In genomic region chr11:77473801-77474508, GRCh38 we compare ENCODE assay signal across 8 cellular contexts. TPM values are rescaled to one million over a fixed set of nuclear protein-coding genes. Genes with fewer than 3 reads are reported as not detected.
DNase-seq lines count a peak whose midpoint lies in the region; ATAC-seq, FAIRE-seq and TF ChIP-seq lines count a peak whose summit lies in the region.

Gene PAK1 (minus strand): TSS chr11:77474094. CDS start chr11:77392520, 81,574 bp downstream.

- peak within 1 kb of the TSS; percentile 96 to 100 (median 99) for H3K27ac Mint-ChIP-seq in CD4-positive, alpha-beta memory T cell

- CTCF ChIA-PET in CD4-positive, alpha-beta memory T cell (lab: Charles Lee; ENCODE audit: partially characterized antibody) = interaction anchor here (1.1 kb wide), 1 partner anchor 62 kb away, joined by 3 read pairs; no protein-coding TSS in a partner anchor
- CTCF ChIA-PET in endothelial cell of umbilical vein (lab: Charles Lee) = interaction anchor here (0.8 to 1.6 kb wide), 6 partner anchors 74 to 279 kb away, joined by 4 to 14 read pairs (median 6); no protein-coding TSS in a partner anchor

- peak within 1 kb of the TSS; percentile 98 for H2AFZ ChIP-seq in endothelial cell of umbilical vein (ENCODE audit: low read depth, low read length)

- H3K4me2 ChIP-seq in endothelial cell of umbilical vein (ENCODE audit: insufficient read depth, low read length) = peak within 1 kb of the TSS; percentile 66

- POLR2A ChIA-PET in CD4-positive, alpha-beta memory T cell (lab: Charles Lee; ENCODE audit: partially characterized antibody) = interaction anchor here (1.0 kb wide), 1 partner anchor 62 kb away, joined by 4 read pairs; no protein-coding TSS in a partner anchor
- POLR2A ChIA-PET in endothelial cell of umbilical vein (lab: Charles Lee) = no interaction called here

- peak; percentile 87 to 96 (median 89) for DNase-seq in CD4-positive, alpha-beta memory T cell
- DNase-seq in HS-27A (ENCODE audit: low read depth) (peak; percentile 77), NOMO-1 (lab: John Stamatoyannopoulos, UW; ENCODE audit: unreplicated experiment in 2 of 2) (peak; percentile 88), endothelial cell of umbilical vein (ENCODE audit: low read depth, low spot score) (peak; percentile 49), midbrain (lab: John Stamatoyannopoulos, UW) (peak; percentile 61)
- peak; percentile 92 for DNase-seq in activated CD8-positive, alpha-beta memory T cell treated with anti-CD3 and anti-CD28 coated beads, Interleukin-2, amount 50 U/mL, for 4 hours
- peak; percentile 80 to 83 for DNase-seq in stimulated activated CD8-positive, alpha-beta memory T cell treated with anti-CD3 and anti-CD28 coated beads, Interleukin-15, amount 100 ng/mL, for 4 hours (ENCODE audit: low read depth in 2 of 2)

- FAIRE-seq in endothelial cell of umbilical vein (lab: Jason Lieb, UNC) = peak; percentile 42

- no peaks in the 10 kb centered on the region for H4K20me1 ChIP-seq in endothelial cell of umbilical vein (replicated peaks; ENCODE audit: control insufficient read depth, extremely low read depth, insufficient read depth, low read length)

- H3K27me3 ChIP-seq in CD4-positive, alpha-beta memory T cell (ENCODE audit: insufficient read depth, low read length) = no peaks in the 10 kb centered on the region
- peaks cover 19 to 44% of the 10 kb centered on the region in 2 experiments for H3K27me3 ChIP-seq in endothelial cell of umbilical vein (ENCODE audit: control insufficient read depth in 2 of 2, insufficient read depth in 2 of 2, low read length in 2 of 2)

- peaks cover 0 to 5% (median 0%) of the 10 kb centered on the region in 8 donors for H3K9me3 Mint-ChIP-seq in CD4-positive, alpha-beta memory T cell

- H3K4me3 ChIP-seq in CD4-positive, alpha-beta memory T cell (ENCODE audit: low read length in 2 of 2) = peak within 1 kb of the TSS; percentile 42 to 49
- peak within 1 kb of the TSS; percentile 13 to 46 (median 23) for H3K4me3 ChIP-seq in endothelial cell of umbilical vein (replicated peaks in 1 of 3; ENCODE audit: insufficient read depth in 1 of 3, low read depth in 1 of 3, low read length in 3 of 3)

- peak in 1 of 2 donors; percentile 44 for TF ChIP-seq CTCF in endothelial cell of umbilical vein (IDR thresholded peaks at IDR 0.05; ENCODE audit: extremely low read depth in 1 of 2, insufficient read depth in 1 of 2, low read depth in 1 of 2, low read length in 2 of 2)

- no peak for TF ChIP-seq POLR2A in endothelial cell of umbilical vein (IDR thresholded peaks at IDR 0.05; ENCODE audit: low read depth, low read length)

- peak; percentile 67 for ATAC-seq in GM19463 (IDR thresholded peaks at IDR 0.05; ENCODE audit: unreplicated experiment)

- BruUV-seq in endothelial cell of umbilical vein (replicated peaks; lab: Mats Ljungman, UMichigan) = no TSS peak

- H3K79me2 ChIP-seq in endothelial cell of umbilical vein (ENCODE audit: control insufficient read depth, insufficient read depth, low read length) = no peaks in the 10 kb centered on the region

- H3K4me1 ChIP-seq in CD4-positive, alpha-beta memory T cell (ENCODE audit: insufficient read depth, low read length) = peaks cover 11% of the 10 kb centered on the region
- peaks cover 3% of the 10 kb centered on the region for H3K4me1 ChIP-seq in endothelial cell of umbilical vein (ENCODE audit: control insufficient read depth, extremely low read depth, insufficient read depth, low read length)

- intact Hi-C loops in CD4-positive, alpha-beta memory T cell (cut with micrococcal nuclease) = loop anchor here (2.0 to 10.0 kb wide), 4 partner anchors 63 to 521 kb away; partner anchors contain the start of genes CAPN5 and INTS4
- intact Hi-C loops in endothelial cell of umbilical vein (cut with micrococcal nuclease) = loop anchor here (1.0 to 10.0 kb wide), 4 partner anchors 67 to 279 kb away; no protein-coding TSS in a partner anchor

- peak within 1 kb of the TSS; percentile 49 for H3K27ac ChIP-seq in CD4-positive, alpha-beta memory T cell (ENCODE audit: low read depth, low read length)
- H3K27ac ChIP-seq in endothelial cell of umbilical vein (ENCODE audit: insufficient read depth, low read depth, low read length) = no peak within 1 kb of the TSS

- H3K36me3 Mint-ChIP-seq in CD4-positive, alpha-beta memory T cell = peaks cover 0 to 4% of the 10 kb centered on the region in 2 donors

- no peaks in the 10 kb centered on the region for H3K9me1 ChIP-seq in endothelial cell of umbilical vein (replicated peaks; ENCODE audit: control insufficient read depth, extremely low read depth, insufficient read depth, low read length)

- peaks cover 3 to 10% of the 10 kb centered on the region in 2 donors for H3K27me3 Mint-ChIP-seq in CD4-positive, alpha-beta memory T cell

- peak within 1 kb of the TSS; percentile 87 to 97 (median 92) for H3K4me3 Mint-ChIP-seq in CD4-positive, alpha-beta memory T cell

- no peak within 1 kb of the TSS for H3K9ac ChIP-seq in endothelial cell of umbilical vein (replicated peaks; ENCODE audit: extremely low read depth, insufficient read depth, low read length)

- H3K4me1 Mint-ChIP-seq in CD4-positive, alpha-beta memory T cell = peaks cover 7 to 14% (median 12%) of the 10 kb centered on the region in 4 donors

- no peaks in the 10 kb centered on the region for H3K9me3 ChIP-seq in CD4-positive, alpha-beta memory T cell (ENCODE audit: control insufficient read depth in 1 of 2, low read length in 2 of 2)
- no peaks in the 10 kb centered on the region for H3K9me3 ChIP-seq in endothelial cell of umbilical vein (replicated peaks; ENCODE audit: control insufficient read depth, insufficient read depth, low read length)

- H3K36me3 ChIP-seq in CD4-positive, alpha-beta memory T cell (ENCODE audit: insufficient read depth, low read length) = no peaks in the 10 kb centered on the region
- H3K36me3 ChIP-seq in endothelial cell of umbilical vein (ENCODE audit: control insufficient read depth in 2 of 2, extremely low read depth in 1 of 2, insufficient read depth in 2 of 2, low read length in 2 of 2) = no peaks in the 10 kb centered on the region

- dilution Hi-C loops in endothelial cell of umbilical vein (cut with MboI; ENCODE audit: extremely low pct_ligation_motif_present, low sequenced_read_pairs) = no loop called here

TF ChIP-seq in endothelial cell of umbilical vein, 7 proteins besides CTCF, POLR2A, EP300 and RAD21:
- no peak for TF ChIP-seq GATA2 (IDR thresholded peaks at IDR 0.05; ENCODE audit: insufficient read depth, insufficient read length, low read depth, low read length)
- peak; percentile 11 for TF ChIP-seq FOS (IDR thresholded peaks at IDR 0.05; ENCODE audit: borderline replicate concordance, insufficient read depth, low read length)
- no peak for TF ChIP-seq MAX (IDR thresholded peaks at IDR 0.05; ENCODE audit: insufficient read depth, insufficient read length)
- TF ChIP-seq JUN (IDR thresholded peaks at IDR 0.05; ENCODE audit: borderline replicate concordance, insufficient read depth, insufficient read length, low read depth) = peak; percentile 88
- TF ChIP-seq EZH2 (IDR thresholded peaks at IDR 0.05; ENCODE audit: borderline replicate concordance, low read depth, low read length, severe bottlenecking) = peak; percentile 6
- no peak for TF ChIP-seq POLR2AphosphoS5 (IDR thresholded peaks at IDR 0.05; ENCODE audit: insufficient read depth, low read depth, low read length)
- TF ChIP-seq MYC (IDR thresholded peaks at IDR 0.05; ENCODE audit: low read depth, low read length) = no peak

RNA-seq across cellular contexts. Expression of gene PAK1, which starts in this region (rescaled TPM):
- 10 to 100 TPM in 1 of 2 experiments, 1 to 10 TPM in 1; 9.8 to 10.4 TPM for total RNA-seq in CD4-positive, alpha-beta memory T cell
- 1 to 10 TPM; 9.3 to 9.5 TPM for polyA plus RNA-seq in CD4-positive, alpha-beta memory T cell
- 11.2 and 12.9 TPM in 2 replicates for total RNA-seq in endothelial cell of umbilical vein
- polyA plus RNA-seq in endothelial cell of umbilical vein = 5.0 and 5.6 TPM in 2 replicates
- polyA plus RNA-seq in endothelial cell of umbilical vein (2011; cell fraction: cytosol; rRNA removed) = 6.4 and 7.2 TPM in 2 replicates
- 17.7 and 21.7 TPM in 2 replicates for polyA plus RNA-seq in endothelial cell of umbilical vein (2011; cell fraction: nucleus; rRNA removed)
- polyA plus RNA-seq in endothelial cell of umbilical vein (2012) = 10.2 and 13.6 TPM in 2 replicates
- polyA minus RNA-seq in endothelial cell of umbilical vein = 12.9 and 19.7 TPM in 2 replicates
- polyA minus RNA-seq in endothelial cell of umbilical vein (2011; cell fraction: cytosol; rRNA and poly(A)+ RNA removed) = 19.2 TPM
- 8.4 and 11.6 TPM in 2 replicates for polyA minus RNA-seq in endothelial cell of umbilical vein (2011; cell fraction: nucleus; rRNA and poly(A)+ RNA removed)
